ENCODE assay signal across 17 cellular contexts in genomic region chr6:128870751-128871150, GRCh38.
"Had no signal": no experiment of that assay in that cellular context is flagged by ENCODE, and none has a peak within 500 bp of the region (broad histone marks: within the 10 kb centered on the region; RNA-seq: fewer than 3 reads in every experiment).

No MANE protein-coding gene starts in this region.

- H3K27ac ChIP-seq: colonic mucosa, esophagus squamous epithelium, foreskin keratinocyte, left lung, lower lobe of right lung, psoas muscle, right lobe of liver, stomach, thoracic aorta, transverse colon had no signal

- H3K4me3 ChIP-seq: colonic mucosa, esophagus squamous epithelium, left lung, lower lobe of right lung, psoas muscle, right lobe of liver, stomach, thoracic aorta, transverse colon had no signal

- ATAC-seq: foreskin keratinocyte, left lung, lower lobe of right lung, right lobe of liver had no signal

- H3K27me3 ChIP-seq: colonic mucosa, esophagus squamous epithelium, left lung, right lobe of liver, stomach, transverse colon had no signal

- DNase-seq: colonic mucosa; dermis blood vessel endothelial cell; esophagus squamous epithelium; foreskin keratinocyte; immature natural killer cell; left lung; lower lobe of right lung; naive B cell; nephron progenitor cell; psoas muscle; retina; right lobe of liver; stimulated activated naive CD4-positive, alpha-beta T cell; stomach; substantia nigra; transverse colon had no signal

- H3K9me3 ChIP-seq: colonic mucosa, esophagus squamous epithelium, left lung, lower lobe of right lung, psoas muscle, stomach, thoracic aorta, transverse colon had no signal

- H3K36me3 ChIP-seq: colonic mucosa, esophagus squamous epithelium, left lung, lower lobe of right lung, right lobe of liver, stomach, thoracic aorta, transverse colon had no signal

- H3K4me1 ChIP-seq: colonic mucosa, esophagus squamous epithelium, foreskin keratinocyte, left lung, lower lobe of right lung, psoas muscle, right lobe of liver, stomach, transverse colon had no signal
